ENCODE assay signal across 8 cellular contexts in the genomic region with DNA sequence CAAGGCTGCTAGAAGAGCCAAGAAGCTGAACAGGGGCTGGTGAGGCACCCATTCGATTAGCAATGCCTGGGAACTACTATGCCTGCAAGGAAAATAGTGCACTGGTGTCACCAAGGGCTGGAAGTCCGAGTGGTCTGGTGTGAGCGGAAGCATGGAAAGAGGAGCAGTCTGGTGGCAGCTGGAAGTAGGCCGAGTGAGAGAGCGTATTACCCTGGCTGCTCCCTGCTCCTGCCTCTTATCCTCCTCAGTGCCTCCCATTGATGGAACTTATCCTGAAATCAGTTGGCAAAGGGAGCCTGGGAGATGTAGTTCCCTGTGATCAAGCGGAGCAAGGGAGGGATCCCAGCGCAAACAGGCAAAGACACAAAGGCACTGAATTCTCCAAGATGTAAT. TPM values are rescaled to one million over a fixed set of nuclear protein-coding genes. Genes with fewer than 3 reads are reported as not detected.
DNase-seq lines count a peak whose midpoint lies in the region; ATAC-seq and TF ChIP-seq lines count a peak whose summit lies in the region.

No MANE protein-coding gene starts in this region.

- DNase-seq in activated T-cell treated with anti-CD3 and anti-CD28 coated beads, Interleukin-2, amount 50 U/mL, for 72 hours, result no peak
- no peak for DNase-seq in activated T-cell treated with anti-CD3 and anti-CD28 coated beads, Interleukin-2, amount 50 U/mL, for 1 hour
- DNase-seq in activated T-helper 1 cell treated with anti-CD3 and anti-CD28 coated beads, Interleukin-12 subunit alpha, Interleukin-12 subunit beta, Interleukin-2, Interleukin-4 antibody, amounts not matched to agents 30 ng/mL and 10 ng/mL and 1 ng/mL, durations not matched to agents 14 hours and 24 hours and 36 hours (ENCODE audit: low spot score), result no peak
- DNase-seq in left lobe of liver (ENCODE audit: low spot score) (peak; percentile 75), tibial nerve (ENCODE audit: low spot score in 2 of 2) (no peak), AML-193 (lab: John Stamatoyannopoulos, UW) (no peak)

- H3K36me3 Mint-ChIP-seq in activated T-cell treated with anti-CD3 and anti-CD28 coated beads, Interleukin-2, amount 50 U/mL, for 72 hours (ENCODE audit: insufficient read depth in 2 of 2), result peaks cover 34 to 50% of the 10 kb centered on the region in 2 donors
- peaks cover 38% of the 10 kb centered on the region for H3K36me3 Mint-ChIP-seq in activated T-helper 1 cell treated with anti-CD3 and anti-CD28 coated beads, Interleukin-12 subunit alpha, Interleukin-12 subunit beta, Interleukin-2, Interleukin-4 antibody, amounts not matched to agents 30 ng/mL and 10 ng/mL and 1 ng/mL, durations not matched to agents 14 hours and 24 hours and 36 hours (ENCODE audit: low read depth)

- H3K27me3 ChIP-seq in tibial nerve, result no peaks in the 10 kb centered on the region

- no peak for TF ChIP-seq CTCF in tibial nerve (IDR thresholded peaks at IDR 0.05)

- peak overlapping the region; percentile 97 to 100 for H3K4me3 Mint-ChIP-seq in activated T-cell treated with anti-CD3 and anti-CD28 coated beads, Interleukin-2, amount 50 U/mL, for 72 hours
- peak overlapping the region; percentile 82 for H3K4me3 Mint-ChIP-seq in activated T-helper 1 cell treated with anti-CD3 and anti-CD28 coated beads, Interleukin-12 subunit alpha, Interleukin-12 subunit beta, Interleukin-2, Interleukin-4 antibody, amounts not matched to agents 30 ng/mL and 10 ng/mL and 1 ng/mL, durations not matched to agents 14 hours and 24 hours and 36 hours

- peaks cover 91% of the 10 kb centered on the region for H3K4me1 Mint-ChIP-seq in activated T-cell treated with anti-CD3 and anti-CD28 coated beads, Interleukin-2, amount 50 U/mL, for 72 hours (ENCODE audit: low read depth)
- H3K4me1 Mint-ChIP-seq in activated T-helper 1 cell treated with anti-CD3 and anti-CD28 coated beads, Interleukin-12 subunit alpha, Interleukin-12 subunit beta, Interleukin-2, Interleukin-4 antibody, amounts not matched to agents 30 ng/mL and 10 ng/mL and 1 ng/mL, durations not matched to agents 14 hours and 24 hours and 36 hours (ENCODE audit: low read depth), result peaks cover 84% of the 10 kb centered on the region

- no peak overlapping the region for H3K4me3 ChIP-seq in tibial nerve

- no peaks in the 10 kb centered on the region for H3K36me3 ChIP-seq in tibial nerve

- no peaks in the 10 kb centered on the region for H3K9me3 Mint-ChIP-seq in activated T-cell treated with anti-CD3 and anti-CD28 coated beads, Interleukin-2, amount 50 U/mL, for 72 hours
- no peaks in the 10 kb centered on the region for H3K9me3 Mint-ChIP-seq in activated T-helper 1 cell treated with anti-CD3 and anti-CD28 coated beads, Interleukin-12 subunit alpha, Interleukin-12 subunit beta, Interleukin-2, Interleukin-4 antibody, amounts not matched to agents 30 ng/mL and 10 ng/mL and 1 ng/mL, durations not matched to agents 14 hours and 24 hours and 36 hours

- intact Hi-C loops in activated T-helper 1 cell treated with anti-CD3 and anti-CD28 coated beads, Interleukin-12 subunit alpha, Interleukin-12 subunit beta, Interleukin-2, Interleukin-4 antibody, amounts not matched to agents 30 ng/mL and 10 ng/mL and 1 ng/mL, durations not matched to agents 14 hours and 24 hours and 36 hours (cut with micrococcal nuclease), result loop anchor here (10.0 kb wide), 1 partner anchor 428 kb away; a partner anchor contains a TSS

- no peak for TF ChIP-seq POLR2A in tibial nerve (IDR thresholded peaks at IDR 0.05)

- no peaks in the 10 kb centered on the region for H3K9me3 ChIP-seq in tibial nerve

- no peak for TF ChIP-seq EP300 in tibial nerve (IDR thresholded peaks at IDR 0.05)

- H3K4me1 ChIP-seq in tibial nerve, result peaks cover 0 to 57% (median 35%) of the 10 kb centered on the region in 4 donors

- no peak for ATAC-seq in activated T-cell treated with anti-CD3 and anti-CD28 coated beads, Interleukin-2, amount 50 U/mL, for 72 hours (replicated peaks in 1 of 2)
- ATAC-seq in left lobe of liver (peak; percentile 77), HG03521 (IDR thresholded peaks at IDR 0.05; ENCODE audit: unreplicated experiment) (no peak), GM18873 (IDR thresholded peaks at IDR 0.05; ENCODE audit: low FRiP score, unreplicated experiment) (no peak)

- H3K27me3 Mint-ChIP-seq in activated T-cell treated with anti-CD3 and anti-CD28 coated beads, Interleukin-2, amount 50 U/mL, for 72 hours (ENCODE audit: low read depth), result no peaks in the 10 kb centered on the region
- no peaks in the 10 kb centered on the region for H3K27me3 Mint-ChIP-seq in activated T-helper 1 cell treated with anti-CD3 and anti-CD28 coated beads, Interleukin-12 subunit alpha, Interleukin-12 subunit beta, Interleukin-2, Interleukin-4 antibody, amounts not matched to agents 30 ng/mL and 10 ng/mL and 1 ng/mL, durations not matched to agents 14 hours and 24 hours and 36 hours (ENCODE audit: insufficient read depth)

- peak overlapping the region in 3 of 4 donors; percentile 84 to 92 (median 84) for H3K27ac ChIP-seq in tibial nerve

- H3K27ac Mint-ChIP-seq in activated T-cell treated with anti-CD3 and anti-CD28 coated beads, Interleukin-2, amount 50 U/mL, for 72 hours, result peak overlapping the region; percentile 100
- H3K27ac Mint-ChIP-seq in activated T-helper 1 cell treated with anti-CD3 and anti-CD28 coated beads, Interleukin-12 subunit alpha, Interleukin-12 subunit beta, Interleukin-2, Interleukin-4 antibody, amounts not matched to agents 30 ng/mL and 10 ng/mL and 1 ng/mL, durations not matched to agents 14 hours and 24 hours and 36 hours, result peak overlapping the region; percentile 99

- 76 to 78% methylated on average over 7 of the region's 7 CpGs for WGBS in tibial nerve, 2 donors

RNA-seq across cellular contexts. Expression of a gene that starts 9.6 kb away (rescaled TPM):
- 100 to 1,000 TPM; 487 to 586 TPM for total RNA-seq in activated T-cell treated with anti-CD3 and anti-CD28 coated beads, Interleukin-2, amount 50 U/mL, for 72 hours
- 196 and 201 TPM in 2 replicates for total RNA-seq in activated T-helper 1 cell treated with anti-CD3 and anti-CD28 coated beads, Interleukin-12 subunit alpha, Interleukin-12 subunit beta, Interleukin-2, Interleukin-4 antibody, amounts not matched to agents 30 ng/mL and 10 ng/mL and 1 ng/mL, durations not matched to agents 14 hours and 24 hours and 36 hours
- total RNA-seq in left lobe of liver (36.4 TPM), tibial nerve (10 to 100 TPM; 36.7 to 55.2 (median 45.1) TPM)
